In genomic region chr6:32905078-32905477, GRCh38 we compare ENCODE assay signal across 28 cellular contexts. TPM values are rescaled to one million over a fixed set of nuclear protein-coding genes. Genes with fewer than 3 reads are reported as not detected.
DNase-seq lines count a peak whose midpoint lies in the region; TF ChIP-seq lines count a peak whose summit lies in the region.
"Had no signal": no experiment of that assay in that cellular context is flagged by ENCODE, and none has a peak within 500 bp of the region (broad histone marks: within the 10 kb centered on the region; RNA-seq: fewer than 3 reads in every experiment).

No MANE protein-coding gene starts in this region.

- no peak overlapping the region for H2BK12ac ChIP-seq in trophoblast cell (ENCODE audit: low read length)

- peaks cover 5% of the 10 kb centered on the region for H3K36me3 Mint-ChIP-seq in activated CD4-positive, alpha-beta T cell treated with anti-CD3 and anti-CD28 coated beads, Interleukin-2, amount 10 ng/mL, durations not matched to agents 24 days and 14 days (ENCODE audit: low read depth)

- H3K27ac Mint-ChIP-seq in activated CD4-positive, alpha-beta T cell treated with anti-CD3 and anti-CD28 coated beads, Interleukin-2, amount 10 ng/mL, durations not matched to agents 24 days and 14 days: no peak overlapping the region
- H3K27ac Mint-ChIP-seq: CD4-positive, alpha-beta T cell had no signal

- H4K8ac ChIP-seq in trophoblast cell (ENCODE audit: low read depth, low read length): no peak overlapping the region

- 0 out of 2 replicates have a peak overlapping the region, but pooled peaks have one; percentile 20 for H3K27ac ChIP-seq in VCaP
- no peak overlapping the region for H3K27ac ChIP-seq in trophoblast cell (ENCODE audit: low read depth, low read length)
- H3K27ac ChIP-seq: BLaER1 had no signal

- no peak overlapping the region for H3K4ac ChIP-seq in trophoblast cell (ENCODE audit: low read depth, low read length)

- peak; percentile 19 for DNase-seq in activated CD4-positive, alpha-beta T cell treated with anti-CD3 and anti-CD28 coated beads, Interleukin-2, amount 10 ng/mL, durations not matched to agents 24 days and 14 days
- no peak for DNase-seq in activated CD4-positive, alpha-beta T cell treated with anti-CD3 and anti-CD28 coated beads, Interleukin-2, amount 50 U/mL, for 4 hours
- DNase-seq in kidney tubule cell (ENCODE audit: low spot score) (peak; percentile 37), NCI-H1436 (lab: John Stamatoyannopoulos, UW) (no peak), trophoblast cell (no peak), T-helper 9 cell (no peak), medulla oblongata (ENCODE audit: extremely low spot score) (no peak)
- DNase-seq: Caco-2; CD4-positive, alpha-beta T cell; DMS 273 treated with DMSO at 0.1 percent for 48 hours; DMS79; EL; GDM1; HCEC 1CT; KBM-7; MV-4-11; NCI-H1105 treated with DMSO at 0.1 percent for 48 hours; NCI-H2029 treated with DMSO at 0.1 percent for 48 hours; NCI-H345; NCI-H510A treated with DMSO at 0.1 percent for 48 hours; PC-3; SHP77 had no signal

- H3K4me2 ChIP-seq in trophoblast cell (ENCODE audit: low read length): no peak overlapping the region
- H3K4me2 ChIP-seq: BLaER1 had no signal

- no peak overlapping the region for H2AFZ ChIP-seq in trophoblast cell (ENCODE audit: insufficient read depth, low read length, poor library complexity)

- WGBS in trophoblast cell (ENCODE audit: extremely low coverage, insufficient coverage, insufficient read length): no CpG with 5 or more reads among the region's 2 CpGs

- H3K4me1 Mint-ChIP-seq in activated CD4-positive, alpha-beta T cell treated with anti-CD3 and anti-CD28 coated beads, Interleukin-2, amount 10 ng/mL, durations not matched to agents 24 days and 14 days: no peaks in the 10 kb centered on the region

- no peak overlapping the region for H2BK120ac ChIP-seq in trophoblast cell (ENCODE audit: insufficient read depth, low read length, poor library complexity)

- peaks cover 0 to 2% of the 10 kb centered on the region in 2 experiments for H3K36me3 ChIP-seq in trophoblast cell (ENCODE audit: control insufficient read depth in 1 of 2, insufficient read depth in 2 of 2, low read length in 2 of 2)

- H3K4me1 ChIP-seq in trophoblast cell (ENCODE audit: control insufficient read depth in 1 of 2, insufficient read depth in 2 of 2, low read length in 2 of 2): no peaks in the 10 kb centered on the region
- H3K4me1 ChIP-seq: BLaER1, Caco-2 had no signal

- H2AK5ac ChIP-seq in trophoblast cell (ENCODE audit: low read length): no peak overlapping the region

- no peaks in the 10 kb centered on the region for H3K27me3 ChIP-seq in trophoblast cell (ENCODE audit: insufficient read depth, low read length)
- H3K27me3 ChIP-seq: BLaER1 had no signal

- H3K9me3 Mint-ChIP-seq in activated CD4-positive, alpha-beta T cell treated with anti-CD3 and anti-CD28 coated beads, Interleukin-2, amount 10 ng/mL, durations not matched to agents 24 days and 14 days: no peaks in the 10 kb centered on the region
- H3K9me3 Mint-ChIP-seq: CD4-positive, alpha-beta T cell had no signal

- peaks cover 10% of the 10 kb centered on the region for H3K27me3 Mint-ChIP-seq in activated CD4-positive, alpha-beta T cell treated with anti-CD3 and anti-CD28 coated beads, Interleukin-2, amount 10 ng/mL, durations not matched to agents 24 days and 14 days

- intact Hi-C loops in activated CD4-positive, alpha-beta T cell treated with anti-CD3 and anti-CD28 coated beads, Interleukin-2, amount 10 ng/mL, durations not matched to agents 24 days and 14 days (cut with micrococcal nuclease): no loop called here

- H3K23ac ChIP-seq in trophoblast cell (ENCODE audit: low read length): no peak overlapping the region

- H3K9me3 ChIP-seq in trophoblast cell (ENCODE audit: insufficient read depth, low read depth, low read length): no peaks in the 10 kb centered on the region
- H3K9me3 ChIP-seq: BLaER1, Caco-2 had no signal

- H4K12ac ChIP-seq in trophoblast cell (ENCODE audit: low read depth, low read length): no peak overlapping the region

- H4K91ac ChIP-seq in trophoblast cell (ENCODE audit: low read depth, low read length): no peak overlapping the region

- no peaks in the 10 kb centered on the region for H3K79me2 ChIP-seq in trophoblast cell (ENCODE audit: control insufficient read depth, insufficient read depth, low read length, poor library complexity)

- no peaks in the 10 kb centered on the region for H3K79me1 ChIP-seq in trophoblast cell (ENCODE audit: low read length)

- H3K14ac ChIP-seq in trophoblast cell (ENCODE audit: low read length): no peak overlapping the region

- no peak overlapping the region for H3K18ac ChIP-seq in trophoblast cell (ENCODE audit: low read length)

- H2BK5ac ChIP-seq in trophoblast cell (ENCODE audit: low read depth, low read length, poor library complexity): no peak overlapping the region

- TF ChIP-seq CTCF in VCaP (conservative IDR thresholded peaks at IDR 0.05): no peak

- H3K4me3 Mint-ChIP-seq in activated CD4-positive, alpha-beta T cell treated with anti-CD3 and anti-CD28 coated beads, Interleukin-2, amount 10 ng/mL, durations not matched to agents 24 days and 14 days: no peak overlapping the region
- H3K4me3 Mint-ChIP-seq: CD4-positive, alpha-beta T cell had no signal

- H3K4me3 ChIP-seq in trophoblast cell (ENCODE audit: low read depth, low read length): no peak overlapping the region
- H3K4me3 ChIP-seq: BLaER1, GM12878 had no signal

- H3K9ac ChIP-seq in trophoblast cell (ENCODE audit: low read length): no peak overlapping the region
- H3K9ac ChIP-seq: BLaER1 had no signal

RNA-seq across cellular contexts. Expression of gene HLA-DMB, which starts 35.8 kb away (rescaled TPM):
- total RNA-seq in activated CD4-positive, alpha-beta T cell treated with anti-CD3 and anti-CD28 coated beads, Interleukin-2, amount 10 ng/mL, durations not matched to agents 24 days and 14 days: 0.75 and 0.80 TPM in 2 replicates
- polyA plus RNA-seq in trophoblast cell (2013): 2.4 and 2.5 TPM in 2 replicates
- total RNA-seq: A172, Caco-2, LHCN-M2, MCF 10A, PC-3 had no signal

RNA-seq across cellular contexts. Expression of gene HLA-DMA, which starts 47.8 kb away (rescaled TPM):
- total RNA-seq in activated CD4-positive, alpha-beta T cell treated with anti-CD3 and anti-CD28 coated beads, Interleukin-2, amount 10 ng/mL, durations not matched to agents 24 days and 14 days: 8.1 and 8.7 TPM in 2 replicates
- polyA plus RNA-seq in trophoblast cell (2013): 8.5 and 8.8 TPM in 2 replicates

RNA-seq across cellular contexts. Expression of gene PSMB9, which starts 51.1 kb away (rescaled TPM):
- 249 and 257 TPM in 2 replicates for total RNA-seq in activated CD4-positive, alpha-beta T cell treated with anti-CD3 and anti-CD28 coated beads, Interleukin-2, amount 10 ng/mL, durations not matched to agents 24 days and 14 days
- polyA plus RNA-seq in trophoblast cell (2013): not detected in 2 replicates

RNA-seq across cellular contexts. Expression of gene TAP1, which starts 51.6 kb away (rescaled TPM):
- 275 and 283 TPM in 2 replicates for total RNA-seq in activated CD4-positive, alpha-beta T cell treated with anti-CD3 and anti-CD28 coated beads, Interleukin-2, amount 10 ng/mL, durations not matched to agents 24 days and 14 days
- 1.9 and 2.2 TPM in 2 replicates for polyA plus RNA-seq in trophoblast cell (2013)

Comparison
In these comparisons a context has a peak if more than half of its experiments do, and no peak if none do; other contexts are left out.
1. DNase-seq: peak in activated CD4-positive, alpha-beta T cell treated with anti-CD3 and anti-CD28 coated beads, Interleukin-2, amount 10 ng/mL, durations not matched to agents 24 days and 14 days (single experiment) and kidney tubule cell (single experiment); none in activated CD4-positive, alpha-beta T cell treated with anti-CD3 and anti-CD28 coated beads, Interleukin-2, amount 50 U/mL, for 4 hours (0 of 2), NCI-H1436 (single experiment), trophoblast cell (0 of 2), T-helper 9 cell (single experiment) and medulla oblongata (single experiment).